ENCODE assay signal across 8 cellular contexts in the genomic region with DNA sequence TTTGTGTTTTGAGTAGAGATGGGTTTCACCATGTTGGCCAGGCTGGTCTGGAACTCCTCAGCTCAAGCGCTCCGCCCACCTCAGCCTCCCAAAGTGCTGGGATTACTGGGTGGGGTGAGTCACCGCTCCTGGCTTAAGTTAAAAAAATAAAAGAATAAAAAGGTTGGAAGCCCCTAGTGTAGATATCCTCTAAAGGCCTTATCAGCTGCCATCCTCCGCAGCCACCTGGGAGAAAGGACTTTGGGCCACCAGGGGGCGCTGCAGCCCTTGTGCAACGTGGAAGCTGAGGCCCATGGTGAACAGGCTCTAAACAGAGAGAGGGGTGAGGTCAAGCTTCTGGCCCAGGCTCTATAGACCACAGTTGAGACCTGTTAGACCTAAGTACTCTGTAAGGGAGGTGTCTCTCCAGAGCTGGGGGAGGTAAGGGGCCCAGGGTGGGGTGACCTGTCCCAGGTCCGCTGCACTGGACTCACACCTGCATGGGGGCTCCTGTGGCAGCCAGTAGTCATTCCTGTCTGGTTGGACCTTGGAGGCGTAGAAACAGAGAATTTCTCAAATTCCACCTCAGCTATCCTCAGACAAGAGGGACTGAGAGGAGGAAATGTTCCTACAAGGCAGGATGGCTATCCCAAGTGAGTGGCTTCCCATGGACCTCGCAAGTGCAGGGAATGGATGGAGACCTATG. TPM values are rescaled to one million over a fixed set of nuclear protein-coding genes. Genes with fewer than 3 reads are reported as not detected.
DNase-seq lines count a peak whose midpoint lies in the region; ATAC-seq and TF ChIP-seq lines count a peak whose summit lies in the region.

No MANE protein-coding gene starts in this region.

- ATAC-seq in lower lobe of right lung (peak; percentile 87 to 92), GM19467 (IDR thresholded peaks at IDR 0.05; ENCODE audit: unreplicated experiment) (no peak)

- H3K27me3 ChIP-seq in BJ (ENCODE audit: control insufficient read depth, insufficient read depth, low read length), result no peaks in the 10 kb centered on the region; the same call in 1 of the 2 replicates
- no peaks in the 10 kb centered on the region for H3K27me3 ChIP-seq in lower lobe of right lung (ENCODE audit: low read depth)

- no peak overlapping the region for H3K4me3 Mint-ChIP-seq in HFFc6

- H3K36me3 ChIP-seq in BJ (ENCODE audit: control insufficient read depth, insufficient read depth, low read length) (no peaks in the 10 kb centered on the region), lower lobe of right lung (no peaks in the 10 kb centered on the region)

- H3K4me1 ChIP-seq in lower lobe of right lung, result no peaks in the 10 kb centered on the region

- H3K4me3 ChIP-seq in BJ (ENCODE audit: low read depth, low read length), result no peak overlapping the region
- H3K4me3 ChIP-seq in lower lobe of right lung, result no peak overlapping the region

- no peak overlapping the region for H3K27ac Mint-ChIP-seq in HFFc6

- POLR2A ChIA-PET in BJ (lab: Charles Lee), result interaction anchor here (0.6 kb wide), 1 partner anchor 25 kb away, joined by 3 read pairs; no protein-coding TSS in a partner anchor

- no peak for DNase-seq in BJ (ENCODE audit: low read depth)
- DNase-seq in HFFc6, result peak; percentile 57
- DNase-seq in NCI-H748 (lab: John Stamatoyannopoulos, UW; ENCODE audit: unreplicated experiment), result peak; percentile 79
- peak; percentile 79 to 85 for DNase-seq in activated CD4-positive, alpha-beta T cell treated with anti-CD3 and anti-CD28 coated beads, Interleukin-2, amount 50 U/mL, for 4 hours
- peak; percentile 47 to 79 for DNase-seq in dermis microvascular lymphatic vessel endothelial cell (ENCODE audit: low read depth in 2 of 2)
- DNase-seq in lower lobe of right lung, result peak; percentile 92
- peak; percentile 69 to 92 (median 76) for DNase-seq in stimulated activated CD4-positive, alpha-beta T cell treated with anti-CD3 and anti-CD28 coated beads, TNF-alpha, amount 100 ng/mL, for 4 hours (ENCODE audit: low read depth in 3 of 3)

- H3K27ac ChIP-seq in lower lobe of right lung, result no peak overlapping the region

- TF ChIP-seq CTCF in BJ (IDR thresholded peaks at IDR 0.05; ENCODE audit: insufficient read depth, low read depth, low read length) (peak; percentile 90), HFFc6 (IDR thresholded peaks at IDR 0.05) (peak; percentile 97), lower lobe of right lung (IDR thresholded peaks at IDR 0.05) (peak; percentile 93)

- intact Hi-C loops in lower lobe of right lung (cut with DNase I), result no loop called here

- H3K9me3 Mint-ChIP-seq in HFFc6, result no peaks in the 10 kb centered on the region

- H3K27me3 Mint-ChIP-seq in HFFc6 (ENCODE audit: insufficient read depth), result peaks cover 23% of the 10 kb centered on the region

- H3K4me1 Mint-ChIP-seq in HFFc6 (ENCODE audit: low read depth), result peaks cover 8% of the 10 kb centered on the region; the same call in 1 of the 2 replicates

- CTCF ChIA-PET in BJ (lab: Yijun Ruan, JAX), result interaction anchor here (0.7 to 8.0 kb wide), 29 partner anchors 9 to 238 kb away, joined by 3 to 102 read pairs (median 8); a partner anchor contains a TSS

- no peaks in the 10 kb centered on the region for H3K36me3 Mint-ChIP-seq in HFFc6 (ENCODE audit: low read depth)

- no peaks in the 10 kb centered on the region for H3K9me3 ChIP-seq in lower lobe of right lung

RNA-seq across cellular contexts. Expression of a gene that starts 14.0 kb away (rescaled TPM):
- polyA plus RNA-seq in BJ (2011; rRNA removed), result 42.8 and 55.3 TPM in 2 replicates
- polyA minus RNA-seq in BJ (2011; rRNA and poly(A)+ RNA removed), result 66.8 and 88.8 TPM in 2 replicates
- total RNA-seq in HFFc6 (2021; fragmentation: NEBNext Ultra II Directional; extraction: Animal tissue kit (Norgen Biotek cat#: 25700)), result 100 to 1,000 TPM in 5 of 6 experiments, 10 to 100 TPM in 1; 52.6 to 119 (median 104) TPM
- total RNA-seq in dermis microvascular lymphatic vessel endothelial cell, result 14.8 and 35.8 TPM in 2 replicates
- total RNA-seq in lower lobe of right lung, result 13.7 TPM

RNA-seq across cellular contexts. Expression of a gene that starts 18.1 kb away (rescaled TPM):
- 4.9 and 7.0 TPM in 2 replicates for polyA plus RNA-seq in BJ (2011; rRNA removed)
- 6.5 TPM in 2 replicates for polyA minus RNA-seq in BJ (2011; rRNA and poly(A)+ RNA removed)
- 1 to 10 TPM; 1.3 to 2.4 (median 1.6) TPM for total RNA-seq in HFFc6 (2021; fragmentation: NEBNext Ultra II Directional; extraction: Animal tissue kit (Norgen Biotek cat#: 25700))
- total RNA-seq in dermis microvascular lymphatic vessel endothelial cell (under 0.01 TPM in 1 of 2 replicates, not detected in the other), lower lobe of right lung (1.6 TPM)

RNA-seq across cellular contexts. Expression of a gene that starts 45.8 kb away (rescaled TPM):
- polyA plus RNA-seq in BJ (2011; rRNA removed), result 48.9 and 56.0 TPM in 2 replicates
- 38.7 and 48.3 TPM in 2 replicates for polyA minus RNA-seq in BJ (2011; rRNA and poly(A)+ RNA removed)
- total RNA-seq in HFFc6 (2021; fragmentation: NEBNext Ultra II Directional; extraction: Animal tissue kit (Norgen Biotek cat#: 25700)), result 10 to 100 TPM; 37.6 to 59.1 (median 44.2) TPM
- 46.6 and 53.4 TPM in 2 replicates for total RNA-seq in dermis microvascular lymphatic vessel endothelial cell
- 44.2 TPM for total RNA-seq in lower lobe of right lung
